28 cellular contexts compared by ENCODE assay signal in genomic region chr6:91127752-91128151, GRCh38.
"Had no signal": no experiment of that assay in that cellular context is flagged by ENCODE, and none has a peak within 500 bp of the region (broad histone marks: within the 10 kb centered on the region; RNA-seq: fewer than 3 reads in every experiment).

No MANE protein-coding gene starts in this region.

- H3K36me3 ChIP-seq: left ventricle myocardium inferior, pancreas, prostate gland, stomach, thyroid gland, transverse colon, upper lobe of left lung, vagina had no signal

- H3K9me3 ChIP-seq: mucosa of descending colon, pancreas, prostate gland, stomach, testis, thyroid gland, transverse colon, upper lobe of left lung, vagina had no signal

- H3K4me1 ChIP-seq: left ventricle myocardium inferior, pancreas, prostate gland, stomach, testis, thyroid gland, transverse colon, upper lobe of left lung, vagina had no signal

- H3K27me3 Mint-ChIP-seq: natural killer cell treated with Interleukin-12 subunit alpha and Interleukin-12 subunit beta and Interleukin-15 and Interleukin-18, amount 100 ng/mL, for 72 hours; stimulated activated naive B cell treated with anti-CD40 and anti-IgM and Interleukin-4, amounts not matched to agents 10 μg/mL and 1 μg/mL and 100 μg/mL, for 72 hours had no signal

- H3K27me3 ChIP-seq: pancreas, stomach, testis, thyroid gland, transverse colon, upper lobe of left lung, vagina had no signal

- H3K4me3 Mint-ChIP-seq: naive thymus-derived CD4-positive, alpha-beta T cell; natural killer cell treated with Interleukin-12 subunit alpha and Interleukin-12 subunit beta and Interleukin-15 and Interleukin-18, amount 100 ng/mL, for 72 hours; stimulated activated naive B cell treated with anti-CD40 and anti-IgM and Interleukin-4, amounts not matched to agents 10 μg/mL and 1 μg/mL and 100 μg/mL, for 72 hours had no signal

- H3K4me3 ChIP-seq: left ventricle myocardium inferior, lung, mucosa of descending colon, pancreas, prostate gland, skin epidermis, stomach, testis, thyroid gland, transverse colon, upper lobe of left lung, vagina had no signal

- DNase-seq: hypothalamus; islet precursor cell; left ventricle myocardium inferior; midbrain; mucosa of descending colon; naive thymus-derived CD4-positive, alpha-beta T cell; nucleus accumbens; posterior cingulate gyrus; retina; right cardiac atrium; stimulated activated CD4-positive, alpha-beta T cell treated with anti-CD3 and anti-CD28 coated beads, Interleukin-12 subunit alpha, Interleukin-12 subunit beta, amount 100 ng/mL, for 4 hours; stimulated activated CD4-positive, alpha-beta T cell treated with anti-CD3 and anti-CD28 coated beads, Interleukin-15, amount 100 ng/mL, for 24 hours; stimulated activated CD4-positive, alpha-beta T cell treated with anti-CD3 and anti-CD28 coated beads, Interleukin-2, amount 100 ng/mL, for 24 hours; stimulated activated CD4-positive, alpha-beta T cell treated with anti-CD3 and anti-CD28 coated beads, Interleukin-4, amount 100 ng/mL, for 1 hour; stimulated activated naive B cell treated with anti-CD40 and anti-IgM and Interleukin-4, amounts not matched to agents 10 μg/mL and 1 μg/mL and 100 μg/mL, for 72 hours; stimulated activated naive CD8-positive, alpha-beta T cell treated with anti-CD3 and anti-CD28 coated beads, Interleukin-15, Interleukin-2, amounts not matched to agents 100 U/mL and 50 U/mL, for 24 hours; stomach; testis; thyroid gland; transverse colon had no signal

- H3K27ac ChIP-seq: left ventricle myocardium inferior, pancreas, prostate gland, skin epidermis, stomach, testis, thyroid gland, transverse colon, upper lobe of left lung, vagina had no signal

- H3K36me3 Mint-ChIP-seq: naive thymus-derived CD4-positive, alpha-beta T cell; natural killer cell treated with Interleukin-12 subunit alpha and Interleukin-12 subunit beta and Interleukin-15 and Interleukin-18, amount 100 ng/mL, for 72 hours; stimulated activated naive B cell treated with anti-CD40 and anti-IgM and Interleukin-4, amounts not matched to agents 10 μg/mL and 1 μg/mL and 100 μg/mL, for 72 hours had no signal

- ATAC-seq: mucosa of descending colon; naive thymus-derived CD4-positive, alpha-beta T cell; natural killer cell treated with Interleukin-12 subunit alpha and Interleukin-12 subunit beta and Interleukin-15 and Interleukin-18, amount 100 ng/mL, for 72 hours; pancreas; right cardiac atrium; sciatic nerve; stimulated activated naive B cell treated with anti-CD40 and anti-IgM and Interleukin-4, amounts not matched to agents 10 μg/mL and 1 μg/mL and 100 μg/mL, for 72 hours; stimulated activated naive CD8-positive, alpha-beta T cell treated with anti-CD3 and anti-CD28 coated beads, Interleukin-15, Interleukin-2, amounts not matched to agents 100 U/mL and 50 U/mL, for 24 hours had no signal

- H3K27ac Mint-ChIP-seq: naive thymus-derived CD4-positive, alpha-beta T cell; natural killer cell treated with Interleukin-12 subunit alpha and Interleukin-12 subunit beta and Interleukin-15 and Interleukin-18, amount 100 ng/mL, for 72 hours; stimulated activated naive B cell treated with anti-CD40 and anti-IgM and Interleukin-4, amounts not matched to agents 10 μg/mL and 1 μg/mL and 100 μg/mL, for 72 hours had no signal

- H3K4me1 Mint-ChIP-seq: naive thymus-derived CD4-positive, alpha-beta T cell; stimulated activated naive B cell treated with anti-CD40 and anti-IgM and Interleukin-4, amounts not matched to agents 10 μg/mL and 1 μg/mL and 100 μg/mL, for 72 hours had no signal
